In genomic region chr1:46522184-46522968, GRCh38 we compare ENCODE assay signal across 9 cellular contexts. TPM values are rescaled to one million over a fixed set of nuclear protein-coding genes. Genes with fewer than 3 reads are reported as not detected.
DNase-seq lines count a peak whose midpoint lies in the region; ATAC-seq and TF ChIP-seq lines count a peak whose summit lies in the region.
"Had no signal": no experiment of that assay in that cellular context is flagged by ENCODE, and none has a peak within 500 bp of the region (broad histone marks: within the 10 kb centered on the region; RNA-seq: fewer than 3 reads in every experiment).

No MANE protein-coding gene starts in this region.

- ATAC-seq in GM21447 (IDR thresholded peaks at IDR 0.05; ENCODE audit: unreplicated experiment) (peak; percentile 68), HG02588 (IDR thresholded peaks at IDR 0.05; ENCODE audit: unreplicated experiment) (no peak)

- H3K4me1 ChIP-seq in esophagus (ENCODE audit: control insufficient read depth in 2 of 2, insufficient read depth in 2 of 2, low read length in 1 of 2) = peaks cover 7 to 14% of the 10 kb centered on the region in 2 donors

- peak overlapping the region; percentile 81 to 89 for H3K27ac ChIP-seq in esophagus (ENCODE audit: low read depth in 2 of 2, low read length in 1 of 2)

- H3K27me3 ChIP-seq in esophagus (ENCODE audit: control insufficient read depth in 1 of 2, insufficient read depth in 2 of 2, low read length in 2 of 2) = no peaks in the 10 kb centered on the region

- DNase-seq in AG08396 (ENCODE audit: low spot score) = peak; percentile 61
- peak; percentile 89 for DNase-seq in RPMI7951 (ENCODE audit: low read depth)
- DNase-seq in retinal pigment epithelial cell (ENCODE audit: low read depth) = peak; percentile 89
- no peak for DNase-seq in NCI-H524 (lab: John Stamatoyannopoulos, UW)
- DNase-seq in SHP77 (lab: John Stamatoyannopoulos, UW) = no peak

- TF ChIP-seq CTCF in retinal pigment epithelial cell (conservative IDR thresholded peaks at IDR 0.05; ENCODE audit: low read depth, low read length) = no peak

- H3K9me3 ChIP-seq in esophagus (ENCODE audit: control insufficient read depth in 2 of 2, insufficient read depth in 1 of 2, low read depth in 1 of 2, low read length in 1 of 2) = no peaks in the 10 kb centered on the region

- H3K4me3 ChIP-seq in esophagus (ENCODE audit: low read depth in 1 of 2, low read length in 2 of 2) (no peak overlapping the region), retinal pigment epithelial cell (ENCODE audit: low read length) (no peak overlapping the region)

- WGBS in esophagus, 2 donors = 14 to 22% methylated on average over 16 of the region's 16 CpGs

- no peaks in the 10 kb centered on the region for H3K36me3 ChIP-seq in esophagus (ENCODE audit: control insufficient read depth in 2 of 2, insufficient read depth in 2 of 2, low read length in 1 of 2)

RNA-seq across cellular contexts. Expression of gene KNCN, which starts 29.1 kb away (rescaled TPM):
- not detected in 2 replicates for total RNA-seq in RPMI7951 (2014; rRNA removed; shearing (Covaris generic))
- not detected for polyA plus RNA-seq in esophagus
- polyA plus RNA-seq: adipose tissue had no signal

RNA-seq across cellular contexts. Expression of gene DMBX1, which starts 32.7 kb away (rescaled TPM):
- total RNA-seq in RPMI7951 (2014; rRNA removed; shearing (Covaris generic)) = not detected in 2 replicates
- polyA plus RNA-seq in esophagus = under 1 TPM in 1 of 2 donors, not detected in 1; 0.01 TPM

Comparison
In these comparisons a context has a peak if more than half of its experiments do, and no peak if none do; other contexts are left out.
1. DNase-seq: peak in AG08396 (single experiment), RPMI7951 (single experiment) and retinal pigment epithelial cell (single experiment); none in NCI-H524 (0 of 2) and SHP77 (0 of 2).